17 cellular contexts compared by ENCODE assay signal in the genomic region with DNA sequence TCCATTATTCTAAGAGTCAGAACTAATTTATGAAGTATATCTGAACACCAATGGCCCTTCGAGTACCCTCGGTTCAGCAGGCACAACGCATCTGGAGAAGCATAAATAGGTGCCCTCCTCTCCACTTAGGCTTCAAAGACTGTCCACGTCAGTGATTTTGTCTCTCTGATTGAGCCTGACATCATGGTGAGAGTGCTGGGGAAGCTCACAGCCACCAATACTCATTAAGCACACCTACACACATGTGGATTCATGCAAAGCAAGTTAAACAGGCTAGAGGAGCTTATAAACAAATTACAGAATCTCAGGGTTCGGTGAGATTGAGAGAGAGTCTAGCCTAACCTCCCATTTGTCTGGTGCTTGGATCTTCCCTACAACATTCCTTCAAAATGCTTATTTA. TPM values are rescaled to one million over a fixed set of nuclear protein-coding genes. Genes with fewer than 3 reads are reported as not detected.
DNase-seq lines count a peak whose midpoint lies in the region; ATAC-seq and TF ChIP-seq lines count a peak whose summit lies in the region.
"Had no signal": no experiment of that assay in that cellular context is flagged by ENCODE, and none has a peak within 500 bp of the region (broad histone marks: within the 10 kb centered on the region; RNA-seq: fewer than 3 reads in every experiment).

No MANE protein-coding gene starts in this region.

- DNase-seq in activated naive CD4-positive, alpha-beta T cell treated with Interleukin-2 at 50 U/mL for 16 hours: no peak
- DNase-seq in RWPE2 (ENCODE audit: low spot score) (no peak), hepatocyte (ENCODE audit: low spot score) (no peak)
- DNase-seq: activated CD4-positive, alpha-beta T cell treated with anti-CD3 and anti-CD28 coated beads, Interleukin-2, amount 10 ng/mL, durations not matched to agents 7 days and 5 days; aorta; COR-L47; cortex of kidney; HFFc6; left ventricle myocardium inferior; MV-4-11; NCI-H2171 treated with DMSO at 0.1 percent for 48 hours; SIG-M5 had no signal

- no peaks in the 10 kb centered on the region for H3K36me3 Mint-ChIP-seq in activated naive CD4-positive, alpha-beta T cell treated with anti-CD3 and anti-CD28 coated beads, Interleukin-2, amount 50 U/mL, for 24 hours
- H3K36me3 Mint-ChIP-seq in stimulated activated naive CD8-positive, alpha-beta T cell treated with anti-CD3 and anti-CD28 coated beads, Interleukin-15, Interleukin-2, amounts not matched to agents 100 ng/mL and 50 ng/mL, for 24 hours (ENCODE audit: low read depth): no peaks in the 10 kb centered on the region

- H3K27ac Mint-ChIP-seq in activated naive CD4-positive, alpha-beta T cell treated with anti-CD3 and anti-CD28 coated beads, Interleukin-2, amount 50 U/mL, for 24 hours: peak overlapping the region; percentile 53
- no peak overlapping the region for H3K27ac Mint-ChIP-seq in stimulated activated naive CD8-positive, alpha-beta T cell treated with anti-CD3 and anti-CD28 coated beads, Interleukin-15, Interleukin-2, amounts not matched to agents 100 ng/mL and 50 ng/mL, for 24 hours
- H3K27ac Mint-ChIP-seq: activated CD4-positive, alpha-beta T cell treated with anti-CD3 and anti-CD28 coated beads, Interleukin-2, amount 10 ng/mL, durations not matched to agents 7 days and 5 days; HFFc6 had no signal

- peaks cover 69% of the 10 kb centered on the region for H3K79me2 ChIP-seq in hepatocyte

- H3K9me2 ChIP-seq in hepatocyte (replicated peaks; ENCODE audit: insufficient read depth): no peaks in the 10 kb centered on the region

- TF ChIP-seq CTCF in RWPE2 (IDR thresholded peaks at IDR 0.05; ENCODE audit: poor library complexity, severe bottlenecking): no peak
- TF ChIP-seq CTCF in hepatocyte (IDR thresholded peaks at IDR 0.05; ENCODE audit: poor library complexity): no peak

- H3K4me3 ChIP-seq in RWPE2 (ENCODE audit: severe bottlenecking) (no peak overlapping the region), hepatocyte (no peak overlapping the region)
- H3K4me3 ChIP-seq: left ventricle myocardium inferior had no signal

- H3K9me3 Mint-ChIP-seq in activated naive CD4-positive, alpha-beta T cell treated with anti-CD3 and anti-CD28 coated beads, Interleukin-2, amount 50 U/mL, for 24 hours: no peaks in the 10 kb centered on the region
- H3K9me3 Mint-ChIP-seq in stimulated activated naive CD8-positive, alpha-beta T cell treated with anti-CD3 and anti-CD28 coated beads, Interleukin-15, Interleukin-2, amounts not matched to agents 100 ng/mL and 50 ng/mL, for 24 hours: no peaks in the 10 kb centered on the region
- H3K9me3 Mint-ChIP-seq: activated CD4-positive, alpha-beta T cell treated with anti-CD3 and anti-CD28 coated beads, Interleukin-2, amount 10 ng/mL, durations not matched to agents 7 days and 5 days; HFFc6 had no signal

- H3K4me2 ChIP-seq in hepatocyte: peak overlapping the region; percentile 94

- no peaks in the 10 kb centered on the region for H4K20me1 ChIP-seq in hepatocyte (ENCODE audit: insufficient read depth, poor library complexity, severe bottlenecking)

- H3K27me3 Mint-ChIP-seq in activated naive CD4-positive, alpha-beta T cell treated with anti-CD3 and anti-CD28 coated beads, Interleukin-2, amount 50 U/mL, for 24 hours: peaks cover 7% of the 10 kb centered on the region
- peaks cover 35% of the 10 kb centered on the region for H3K27me3 Mint-ChIP-seq in stimulated activated naive CD8-positive, alpha-beta T cell treated with anti-CD3 and anti-CD28 coated beads, Interleukin-15, Interleukin-2, amounts not matched to agents 100 ng/mL and 50 ng/mL, for 24 hours

- H3K4me3 Mint-ChIP-seq in activated naive CD4-positive, alpha-beta T cell treated with anti-CD3 and anti-CD28 coated beads, Interleukin-2, amount 50 U/mL, for 24 hours: peak overlapping the region; percentile 60
- H3K4me3 Mint-ChIP-seq in stimulated activated naive CD8-positive, alpha-beta T cell treated with anti-CD3 and anti-CD28 coated beads, Interleukin-15, Interleukin-2, amounts not matched to agents 100 ng/mL and 50 ng/mL, for 24 hours: peak overlapping the region; percentile 9
- H3K4me3 Mint-ChIP-seq: activated CD4-positive, alpha-beta T cell treated with anti-CD3 and anti-CD28 coated beads, Interleukin-2, amount 10 ng/mL, durations not matched to agents 7 days and 5 days; HFFc6 had no signal

- H3K27me3 ChIP-seq in RWPE2 (ENCODE audit: insufficient read depth, poor library complexity, severe bottlenecking) (no peaks in the 10 kb centered on the region), hepatocyte (no peaks in the 10 kb centered on the region)

- H3K27ac ChIP-seq in RWPE2 (ENCODE audit: poor library complexity, severe bottlenecking): peak overlapping the region; percentile 70
- peak overlapping the region; percentile 88 for H3K27ac ChIP-seq in hepatocyte
- H3K27ac ChIP-seq: left ventricle myocardium inferior had no signal

- no peaks in the 10 kb centered on the region for H3K9me3 ChIP-seq in RWPE2 (ENCODE audit: severe bottlenecking)
- H3K9me3 ChIP-seq in hepatocyte (ENCODE audit: low read depth): no peaks in the 10 kb centered on the region
- H3K9me3 ChIP-seq: left ventricle myocardium inferior had no signal

- H2AFZ ChIP-seq in hepatocyte: no peak overlapping the region

- ATAC-seq in RWPE2 (ENCODE audit: low read depth) (no peak), HG03097 (IDR thresholded peaks at IDR 0.05; ENCODE audit: low FRiP score, unreplicated experiment) (no peak), HG03280 (IDR thresholded peaks at IDR 0.05; ENCODE audit: unreplicated experiment) (no peak), HG02798 (IDR thresholded peaks at IDR 0.05; ENCODE audit: poor library complexity, unreplicated experiment) (no peak)

- H3K36me3 ChIP-seq in RWPE2 (ENCODE audit: low read depth) (no peaks in the 10 kb centered on the region), hepatocyte (replicated peaks; ENCODE audit: insufficient read depth, low read depth) (no peaks in the 10 kb centered on the region)
- H3K36me3 ChIP-seq: left ventricle myocardium inferior had no signal

- peaks cover 59% of the 10 kb centered on the region for H3K4me1 Mint-ChIP-seq in activated naive CD4-positive, alpha-beta T cell treated with anti-CD3 and anti-CD28 coated beads, Interleukin-2, amount 50 U/mL, for 24 hours
- H3K4me1 Mint-ChIP-seq in stimulated activated naive CD8-positive, alpha-beta T cell treated with anti-CD3 and anti-CD28 coated beads, Interleukin-15, Interleukin-2, amounts not matched to agents 100 ng/mL and 50 ng/mL, for 24 hours (ENCODE audit: low read depth): peaks cover 38% of the 10 kb centered on the region

- 67% methylated on average over 5 of the region's 5 CpGs for WGBS in hepatocyte (ENCODE audit: low lambda C conversion rate, missing lambda C conversion rate)

- H3K4me1 ChIP-seq in RWPE2 (ENCODE audit: insufficient read depth, poor library complexity, severe bottlenecking) (peaks cover 17% of the 10 kb centered on the region), hepatocyte (ENCODE audit: insufficient read depth) (peaks cover 10% of the 10 kb centered on the region)

RNA-seq across cellular contexts. Expression of a gene that starts 3.6 kb away (rescaled TPM):
- total RNA-seq in hepatocyte: 106 and 123 TPM in 2 replicates
- polyA plus RNA-seq in hepatocyte: 45.3 and 46.9 TPM in 2 replicates
- total RNA-seq: activated CD4-positive, alpha-beta T cell treated with anti-CD3 and anti-CD28 coated beads, Interleukin-2, amount 10 ng/mL, durations not matched to agents 7 days and 5 days had no signal
